Comparison of ENCODE assay signal across 16 cellular contexts in genomic region chr6:12577124-12577845, GRCh38.
DNase-seq lines count a peak whose midpoint lies in the region; TF ChIP-seq lines count a peak whose summit lies in the region.
"Had no signal": no experiment of that assay in that cellular context is flagged by ENCODE, and none has a peak within 500 bp of the region (broad histone marks: within the 10 kb centered on the region; RNA-seq: fewer than 3 reads in every experiment).

No MANE protein-coding gene starts in this region.

- DNase-seq in LHCN-M2 (ENCODE audit: low read depth) (peak; percentile 33), brain microvascular endothelial cell (peak; percentile 86), hepatic stellate cell (ENCODE audit: low spot score) (peak; percentile 19), retinal pigment epithelial cell (ENCODE audit: low read depth) (peak; percentile 87), substantia nigra (lab: John Stamatoyannopoulos, UW) (no peak), globus pallidus (ENCODE audit: low spot score) (no peak), COR-L47 (lab: John Stamatoyannopoulos, UW) (no peak)
- DNase-seq: activated effector memory CD4-positive, alpha-beta T cell treated with anti-CD3 and anti-CD28 coated beads, Interleukin-2, amount 50 U/mL, for 16 hours; caudate nucleus; KBM-7; NCI-H146; NCI-H446 treated with DMSO at 0.1 percent for 48 hours; occipital lobe; spleen; WERI-Rb-1 had no signal

- no peaks in the 10 kb centered on the region for H3K27me3 ChIP-seq in brain microvascular endothelial cell (replicated peaks)
- H3K27me3 ChIP-seq: BLaER1, spleen had no signal

- in situ Hi-C loops in brain microvascular endothelial cell (cut with HindIII; ENCODE audit: low pct_ligation_motif_present, low sequenced_read_pairs) = no loop called here

- no peak overlapping the region for H3K4me3 ChIP-seq in brain microvascular endothelial cell (ENCODE audit: low read depth, low read length)
- H3K4me3 ChIP-seq in retinal pigment epithelial cell (ENCODE audit: low read length) = no peak overlapping the region
- H3K4me3 ChIP-seq: BLaER1, spleen had no signal

- no peaks in the 10 kb centered on the region for H3K36me3 ChIP-seq in brain microvascular endothelial cell (replicated peaks)
- H3K36me3 ChIP-seq: BLaER1, spleen, WERI-Rb-1 had no signal

- TF ChIP-seq CTCF in brain microvascular endothelial cell (IDR thresholded peaks at IDR 0.05; ENCODE audit: low read depth, low read length, missing control alignments) (no peak), retinal pigment epithelial cell (conservative IDR thresholded peaks at IDR 0.05; ENCODE audit: low read depth, low read length) (no peak)

- H3K27ac ChIP-seq in brain microvascular endothelial cell (peak overlapping the region; percentile 67), substantia nigra (ENCODE audit: low read depth, low read length, poor library complexity, severe bottlenecking) (no peak overlapping the region)
- H3K27ac ChIP-seq: BLaER1, spleen, WERI-Rb-1 had no signal

Comparison
In these comparisons a context has a peak if more than half of its experiments do, and no peak if none do; other contexts are left out.
1. DNase-seq: peak in LHCN-M2 (single experiment), brain microvascular endothelial cell (single experiment), hepatic stellate cell (single experiment) and retinal pigment epithelial cell (single experiment); none in substantia nigra (0 of 49), globus pallidus (single experiment) and COR-L47 (single experiment).